ENCODE assay signal across 20 cellular contexts in the genomic region with DNA sequence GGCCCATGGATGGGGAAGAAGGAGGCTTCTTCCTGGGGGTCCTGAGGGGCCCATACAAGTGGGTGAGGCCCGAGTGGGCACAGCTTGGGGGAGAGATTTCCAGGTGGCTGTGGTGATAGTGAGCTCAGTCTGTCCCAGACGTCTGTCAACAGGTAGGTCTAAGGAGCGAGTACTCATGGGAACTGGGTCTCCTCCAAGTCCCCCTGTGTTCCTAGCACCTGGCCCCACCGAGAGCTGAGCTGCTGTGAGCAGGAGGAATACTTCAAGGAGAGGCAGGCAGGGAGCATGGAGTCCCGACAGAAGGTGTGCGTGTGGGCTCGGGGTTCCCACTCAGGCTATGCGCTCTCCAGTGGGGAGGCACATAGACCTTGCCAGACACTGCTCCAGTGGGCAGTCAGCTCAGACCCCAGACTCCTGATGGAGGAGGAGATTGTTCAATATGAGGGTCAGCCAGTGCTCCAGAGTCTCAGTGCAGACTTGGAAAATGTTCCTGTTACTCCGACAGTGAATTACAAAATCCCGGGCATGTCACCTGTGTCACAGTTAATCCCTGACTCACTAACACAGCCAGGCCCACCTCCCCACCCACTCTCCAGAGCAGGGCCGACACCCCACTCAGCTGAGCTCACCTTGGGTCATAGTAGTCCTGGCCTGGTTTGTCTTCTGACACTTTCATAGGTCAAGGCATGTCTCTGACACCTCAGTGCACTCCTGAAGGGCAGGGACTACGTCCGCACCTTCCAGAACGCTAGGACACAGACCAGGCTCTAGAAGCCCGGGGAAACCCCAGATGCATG. TPM values are rescaled to one million over a fixed set of nuclear protein-coding genes. Genes with fewer than 3 reads are reported as not detected.
DNase-seq lines count a peak whose midpoint lies in the region; ATAC-seq and TF ChIP-seq lines count a peak whose summit lies in the region.
"Had no signal": no experiment of that assay in that cellular context is flagged by ENCODE, and none has a peak within 500 bp of the region (broad histone marks: within the 10 kb centered on the region; RNA-seq: fewer than 3 reads in every experiment).

No MANE protein-coding gene starts in this region.

- H3K27ac ChIP-seq in BLaER1 (peak overlapping the region; percentile 96), DOHH2 (ENCODE audit: low read depth, low read length) (no peak overlapping the region; the same call in 1 of the 2 replicates), endodermal cell (ENCODE audit: low read depth, low read length) (no peak overlapping the region), neuronal stem cell (replicated peaks; ENCODE audit: low read length) (no peak overlapping the region), psoas muscle (no peak overlapping the region)
- H3K27ac ChIP-seq: C4-2B, Peyer's patch had no signal

- no peaks in the 10 kb centered on the region for H3K36me3 Mint-ChIP-seq in endodermal cell (ENCODE audit: low read depth)

- no peak overlapping the region for H2AFZ ChIP-seq in neuronal stem cell (ENCODE audit: low read length)

- no peak overlapping the region for H3K14ac ChIP-seq in neuronal stem cell (ENCODE audit: low read length)

- no peak overlapping the region for H3K18ac ChIP-seq in neuronal stem cell (ENCODE audit: low read length)

- H3K9ac ChIP-seq in BLaER1 (peak overlapping the region; percentile 69), endodermal cell (ENCODE audit: extremely low read depth, low read length, poor library complexity, severe bottlenecking) (no peak overlapping the region), neuronal stem cell (ENCODE audit: low read depth, low read length, poor library complexity) (no peak overlapping the region)

- peak overlapping the region; percentile 87 for H3K4me2 ChIP-seq in BLaER1
- 0 out of 2 replicates have a peak overlapping the region, but pooled peaks have one; percentile 80 for H3K4me2 ChIP-seq in DOHH2 (ENCODE audit: low read length)
- H3K4me2 ChIP-seq in neuronal stem cell (ENCODE audit: insufficient read depth, low read length, poor library complexity, severe bottlenecking): no peak overlapping the region

- peak; percentile 29 for DNase-seq in endodermal cell
- DNase-seq in neuronal stem cell (ENCODE audit: low spot score): no peak
- DNase-seq in psoas muscle: no peak
- DNase-seq in stimulated activated CD4-positive, alpha-beta T cell treated with anti-CD3 and anti-CD28 coated beads, Interleukin-2, amount 100 ng/mL, for 48 hours: no peak
- DNase-seq: DMS79 treated with DMSO at 0.1 percent for 48 hours; MM.1S; NCI-H1092; NCI-H146; NCI-H2029 treated with DMSO at 0.1 percent for 48 hours; NCI-H2171; NCI-H446; NK-92 treated with Interleukin-12 subunit alpha and Interleukin-12 subunit beta, amount 100 ng/mL, for 24 hours had no signal

- H2BK5ac ChIP-seq in neuronal stem cell (ENCODE audit: low read length): no peak overlapping the region

- H3F3A ChIP-seq in DOHH2 (ENCODE audit: control insufficient read depth, insufficient read depth): peaks cover 4% of the 10 kb centered on the region; the same call in 1 of the 2 replicates

- intact Hi-C loops in psoas muscle (cut with DNase I): no loop called here

- no peak overlapping the region for H3K4me3 ChIP-seq in BLaER1
- H3K4me3 ChIP-seq in DOHH2 (ENCODE audit: low read length): no peak overlapping the region
- no peak overlapping the region for H3K4me3 ChIP-seq in endodermal cell (ENCODE audit: low read length)
- no peak overlapping the region for H3K4me3 ChIP-seq in neuronal stem cell (ENCODE audit: low read length in 2 of 2)
- H3K4me3 ChIP-seq in psoas muscle: no peak overlapping the region
- H3K4me3 ChIP-seq: HAP-1, Peyer's patch had no signal

- no peak overlapping the region for H2BK120ac ChIP-seq in neuronal stem cell (ENCODE audit: low read depth, low read length)

- H3K23ac ChIP-seq in neuronal stem cell (ENCODE audit: low read depth, low read length, poor library complexity): peak overlapping the region; percentile 44

- H4K91ac ChIP-seq in neuronal stem cell (ENCODE audit: low read depth, low read length, poor library complexity): no peak overlapping the region

- H3K27ac Mint-ChIP-seq in endodermal cell: no peak overlapping the region

- TF ChIP-seq CTCF in DOHH2 (IDR thresholded peaks at IDR 0.05; ENCODE audit: low read depth, low read length, poor library complexity, severe bottlenecking) (no peak), endodermal cell (conservative IDR thresholded peaks at IDR 0.05) (no peak), psoas muscle (IDR thresholded peaks at IDR 0.05) (no peak)

- H3K9me3 ChIP-seq in BLaER1: no peaks in the 10 kb centered on the region
- H3K9me3 ChIP-seq in DOHH2 (ENCODE audit: control insufficient read depth, insufficient read depth, low read length): no peaks in the 10 kb centered on the region
- no peaks in the 10 kb centered on the region for H3K9me3 ChIP-seq in endodermal cell (ENCODE audit: control insufficient read depth, low read length)
- no peaks in the 10 kb centered on the region for H3K9me3 ChIP-seq in neuronal stem cell (replicated peaks in 1 of 2; ENCODE audit: control insufficient read depth in 2 of 2, insufficient read depth in 1 of 2, low read depth in 1 of 2, low read length in 2 of 2)
- no peaks in the 10 kb centered on the region for H3K9me3 ChIP-seq in psoas muscle
- H3K9me3 ChIP-seq: HAP-1, Peyer's patch had no signal

- no peaks in the 10 kb centered on the region for H3K79me2 ChIP-seq in DOHH2 (ENCODE audit: control insufficient read depth, low read length)

- H3K9me3 Mint-ChIP-seq in endodermal cell: no peaks in the 10 kb centered on the region

- ATAC-seq in psoas muscle (no peak), HG02973 (IDR thresholded peaks at IDR 0.05; ENCODE audit: unreplicated experiment) (no peak)

- H4K8ac ChIP-seq in neuronal stem cell (ENCODE audit: low read depth, low read length): no peak overlapping the region

- H3K4me1 Mint-ChIP-seq in endodermal cell: peaks cover 16% of the 10 kb centered on the region

- no peak overlapping the region for H2BK12ac ChIP-seq in neuronal stem cell (ENCODE audit: low read length)

- no peak overlapping the region for H3K4ac ChIP-seq in neuronal stem cell (ENCODE audit: low read length)

- no peaks in the 10 kb centered on the region for H3K36me3 ChIP-seq in BLaER1
- no peaks in the 10 kb centered on the region for H3K36me3 ChIP-seq in DOHH2 (ENCODE audit: control insufficient read depth, low read length)
- H3K36me3 ChIP-seq in endodermal cell (ENCODE audit: control insufficient read depth, insufficient read depth, low read length): no peaks in the 10 kb centered on the region
- H3K36me3 ChIP-seq in neuronal stem cell (replicated peaks in 1 of 2; ENCODE audit: control insufficient read depth in 2 of 2, insufficient read depth in 2 of 2, low read length in 2 of 2): no peaks in the 10 kb centered on the region
- H3K36me3 ChIP-seq in psoas muscle (ENCODE audit: insufficient read depth in 1 of 2, low read depth in 1 of 2): no peaks in the 10 kb centered on the region
- H3K36me3 ChIP-seq: HAP-1, Peyer's patch had no signal

- 91 to 94% methylated on average over 13 to 15 of the region's 15 CpGs for WGBS in endodermal cell (ENCODE audit: insufficient coverage in 1 of 2, insufficient read length in 1 of 2), 2 experiments
- no CpG with 5 or more reads among the region's 15 CpGs for WGBS in neuronal stem cell (ENCODE audit: extremely low coverage in 2 of 2, insufficient read length in 2 of 2, insufficient replicate concordance in 1 of 2), 2 donors
- WGBS in psoas muscle, 3 donors: 80 to 85% (median 81%) methylated on average over 15 of the region's 15 CpGs

- no peaks in the 10 kb centered on the region for H3K9me2 ChIP-seq in DOHH2 (replicated peaks; ENCODE audit: control insufficient read depth, low read length)

- no peak overlapping the region for H2AK5ac ChIP-seq in neuronal stem cell (ENCODE audit: low read depth, low read length)

- H3K27me3 ChIP-seq in BLaER1 (no peaks in the 10 kb centered on the region), DOHH2 (ENCODE audit: control insufficient read depth, low read length) (no peaks in the 10 kb centered on the region), endodermal cell (ENCODE audit: control insufficient read depth, insufficient read depth, low read length, poor library complexity, severe bottlenecking) (no peaks in the 10 kb centered on the region), neuronal stem cell (ENCODE audit: control insufficient read depth in 3 of 3, insufficient read depth in 3 of 3, low read depth in 1 of 3, low read length in 3 of 3) (peaks cover 0 to 34% (median 0%) of the 10 kb centered on the region in 3 experiments), psoas muscle (ENCODE audit: insufficient read depth in 3 of 3, low read length in 2 of 3) (peaks cover 0 to 16% (median 6%) of the 10 kb centered on the region in 3 donors)
- H3K27me3 ChIP-seq: Peyer's patch had no signal

- no peaks in the 10 kb centered on the region for H3K79me1 ChIP-seq in neuronal stem cell (ENCODE audit: low read depth, low read length)

- H4K20me1 ChIP-seq in BLaER1 (no peaks in the 10 kb centered on the region), DOHH2 (ENCODE audit: control insufficient read depth, insufficient read depth, low read depth, low read length) (no peaks in the 10 kb centered on the region)

- no peak overlapping the region for H3K4me3 Mint-ChIP-seq in endodermal cell

- H3K4me1 ChIP-seq in BLaER1 (peaks cover 95% of the 10 kb centered on the region), DOHH2 (ENCODE audit: control insufficient read depth, low read length) (peaks cover 53% of the 10 kb centered on the region), endodermal cell (ENCODE audit: control insufficient read depth, insufficient read depth, low read length) (no peaks in the 10 kb centered on the region), neuronal stem cell (ENCODE audit: control insufficient read depth in 2 of 2, insufficient read depth in 1 of 2, low read depth in 1 of 2, low read length in 2 of 2) (peaks cover 0 to 2% of the 10 kb centered on the region in 2 donors), psoas muscle (no peaks in the 10 kb centered on the region)
- H3K4me1 ChIP-seq: HAP-1 had no signal

- H2BK15ac ChIP-seq in neuronal stem cell (ENCODE audit: low read length): no peak overlapping the region

- peaks cover 6% of the 10 kb centered on the region for H3K27me3 Mint-ChIP-seq in endodermal cell (ENCODE audit: insufficient read depth)

RNA-seq across cellular contexts. Expression of gene C10orf53, which starts 28.2 kb away (rescaled TPM):
- not detected for total RNA-seq in endodermal cell
- polyA plus RNA-seq in endodermal cell (2013, experiment 1 of 2): not detected
- not detected for polyA plus RNA-seq in endodermal cell (2013, experiment 2 of 2)
- polyA plus RNA-seq in neuronal stem cell (2013, experiment 1 of 2): 0.08 TPM
- 0.06 TPM for polyA plus RNA-seq in neuronal stem cell (2013, experiment 2 of 2)
- not detected for total RNA-seq in psoas muscle
- not detected for polyA plus RNA-seq in psoas muscle
- total RNA-seq: A673, LHCN-M2, Peyer's patch had no signal

RNA-seq across cellular contexts. Expression of gene CHAT, which starts 37.4 kb away (rescaled TPM):
- total RNA-seq in endodermal cell (not detected), psoas muscle (not detected)
- 1.1 TPM for polyA plus RNA-seq in endodermal cell (2013, experiment 1 of 2)
- 1.1 TPM for polyA plus RNA-seq in endodermal cell (2013, experiment 2 of 2)
- polyA plus RNA-seq in neuronal stem cell (2013, experiment 1 of 2): 0.03 TPM
- not detected for polyA plus RNA-seq in neuronal stem cell (2013, experiment 2 of 2)
- polyA plus RNA-seq in psoas muscle: not detected
- total RNA-seq: LHCN-M2 had no signal

RNA-seq across cellular contexts. Expression of gene SLC18A3, which starts 41.1 kb away (rescaled TPM):
- not detected for total RNA-seq in endodermal cell
- polyA plus RNA-seq in endodermal cell (2013, experiment 1 of 2): 2.6 TPM
- 2.5 TPM for polyA plus RNA-seq in endodermal cell (2013, experiment 2 of 2)
- polyA plus RNA-seq in neuronal stem cell (2013, experiment 1 of 2): 0.07 TPM
- polyA plus RNA-seq in neuronal stem cell (2013, experiment 2 of 2): 0.06 TPM
- not detected for total RNA-seq in psoas muscle
- polyA plus RNA-seq in psoas muscle: not detected
- total RNA-seq: LHCN-M2 had no signal
